Comparison of ENCODE assay signal across 1 cellular context in genomic region chr17:73474370-73474988, GRCh38.
TF ChIP-seq lines count a peak whose summit lies in the region.

No MANE protein-coding gene starts in this region.

TF ChIP-seq in K562, 482 proteins besides CTCF, POLR2A, EP300 and RAD21 (continued from another document and continues in another):
- TF ChIP-seq, protein P1, sequence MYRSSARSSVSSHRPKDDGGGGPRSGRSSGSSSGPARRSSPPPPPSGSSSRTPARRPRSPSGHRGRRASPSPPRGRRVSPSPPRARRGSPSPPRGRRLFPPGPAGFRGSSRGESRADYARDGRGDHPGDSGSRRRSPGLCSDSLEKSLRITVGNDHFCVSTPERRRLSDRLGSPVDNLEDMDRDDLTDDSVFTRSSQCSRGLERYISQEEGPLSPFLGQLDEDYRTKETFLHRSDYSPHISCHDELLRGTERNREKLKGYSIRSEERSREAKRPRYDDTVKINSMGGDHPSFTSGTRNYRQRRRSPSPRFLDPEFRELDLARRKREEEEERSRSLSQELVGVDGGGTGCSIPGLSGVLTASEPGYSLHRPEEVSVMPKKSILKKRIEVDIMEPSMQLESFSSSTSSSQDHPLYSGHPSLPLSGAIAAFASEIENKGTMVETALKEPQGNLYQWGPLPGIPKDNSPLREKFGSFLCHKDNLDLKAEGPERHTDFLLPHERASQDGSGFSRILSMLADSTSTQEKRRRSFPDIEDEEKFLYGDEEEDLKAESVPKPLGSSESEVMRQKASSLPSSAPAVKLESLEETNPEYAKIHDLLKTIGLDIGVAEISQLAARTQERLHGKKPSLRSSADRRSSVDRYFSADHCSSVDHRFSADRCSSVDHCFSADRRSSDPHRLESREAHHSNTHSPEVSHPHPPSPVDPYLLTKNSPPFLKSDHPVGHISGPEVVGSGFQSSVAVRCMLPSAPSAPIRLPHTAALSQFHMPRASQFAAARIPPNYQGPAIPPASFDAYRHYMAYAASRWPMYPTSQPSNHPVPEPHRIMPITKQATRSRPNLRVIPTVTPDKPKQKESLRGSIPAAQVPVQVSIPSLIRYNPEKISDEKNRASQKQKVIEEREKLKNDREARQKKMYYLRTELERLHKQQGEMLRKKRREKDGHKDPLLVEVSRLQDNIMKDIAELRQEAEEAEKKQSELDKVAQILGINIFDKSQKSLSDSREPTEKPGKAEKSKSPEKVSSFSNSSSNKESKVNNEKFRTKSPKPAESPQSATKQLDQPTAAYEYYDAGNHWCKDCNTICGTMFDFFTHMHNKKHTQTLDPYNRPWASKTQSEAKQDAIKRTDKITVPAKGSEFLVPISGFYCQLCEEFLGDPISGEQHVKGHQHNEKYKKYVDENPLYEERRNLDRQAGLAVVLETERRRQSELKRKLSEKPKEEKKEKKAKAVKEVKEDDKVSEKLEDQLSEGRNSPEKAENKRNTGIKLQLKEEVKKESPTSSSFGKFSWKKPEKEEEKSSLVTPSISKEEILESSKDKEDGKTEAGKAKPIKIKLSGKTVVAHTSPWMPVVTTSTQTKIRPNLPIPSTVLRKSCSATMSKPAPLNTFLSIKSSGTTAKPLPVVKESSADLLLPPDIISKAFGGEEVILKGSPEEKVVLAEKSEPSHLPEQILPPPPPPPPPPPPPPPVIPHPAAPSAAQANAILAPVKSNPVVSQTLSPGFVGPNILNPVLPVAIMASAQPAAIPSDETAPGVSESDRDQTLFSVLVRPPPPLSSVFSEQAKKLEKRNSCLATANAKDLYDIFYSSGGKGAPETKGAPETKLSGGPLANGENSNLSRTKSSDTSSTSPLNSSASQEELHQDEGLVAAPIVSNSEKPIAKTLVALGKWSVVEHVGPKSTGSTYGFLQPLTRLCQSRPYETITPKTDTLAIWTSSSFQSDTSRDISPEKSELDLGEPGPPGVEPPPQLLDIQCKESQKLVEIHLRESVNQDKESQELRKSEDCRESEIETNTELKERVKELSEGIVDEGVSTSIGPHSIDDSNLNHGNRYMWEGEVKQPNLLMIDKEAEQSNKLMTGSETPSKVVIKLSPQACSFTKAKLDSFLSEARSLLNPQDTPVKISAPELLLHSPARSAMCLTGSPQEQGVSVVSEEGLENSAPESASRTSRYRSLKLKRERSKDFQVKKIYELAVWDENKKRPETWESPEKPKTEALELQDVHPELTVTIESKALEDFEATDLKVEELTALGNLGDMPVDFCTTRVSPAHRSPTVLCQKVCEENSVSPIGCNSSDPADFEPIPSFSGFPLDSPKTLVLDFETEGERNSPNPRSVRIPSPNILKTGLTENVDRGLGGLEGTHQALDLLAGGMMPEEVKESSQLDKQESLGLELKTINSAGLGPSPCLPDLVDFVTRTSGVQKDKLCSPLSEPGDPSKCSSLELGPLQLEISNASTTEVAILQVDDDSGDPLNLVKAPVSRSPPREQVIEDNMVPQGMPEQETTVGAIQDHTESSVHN (IDR thresholded peaks at IDR 0.05; ENCODE audit: borderline replicate concordance in 1 of 2, low read depth in 1 of 2) = peak in 1 of 2 experiments; percentile 45; a peak in 1 of 4 replicates
- TF ChIP-seq MCM2 (IDR thresholded peaks at IDR 0.05; ENCODE audit: low read depth) = no peak
- TF ChIP-seq, protein P2, sequence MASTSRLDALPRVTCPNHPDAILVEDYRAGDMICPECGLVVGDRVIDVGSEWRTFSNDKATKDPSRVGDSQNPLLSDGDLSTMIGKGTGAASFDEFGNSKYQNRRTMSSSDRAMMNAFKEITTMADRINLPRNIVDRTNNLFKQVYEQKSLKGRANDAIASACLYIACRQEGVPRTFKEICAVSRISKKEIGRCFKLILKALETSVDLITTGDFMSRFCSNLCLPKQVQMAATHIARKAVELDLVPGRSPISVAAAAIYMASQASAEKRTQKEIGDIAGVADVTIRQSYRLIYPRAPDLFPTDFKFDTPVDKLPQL (IDR thresholded peaks at IDR 0.05; ENCODE audit: extremely low read depth, insufficient read length) = no peak
- TF ChIP-seq NCOR1 (IDR thresholded peaks at IDR 0.05) = peak; percentile 93
- peak; percentile 59 for TF ChIP-seq L3MBTL2 (IDR thresholded peaks at IDR 0.05)
- TF ChIP-seq PTRF (tag; IDR thresholded peaks at IDR 0.05) = no peak
- no peak for TF ChIP-seq TSC22D4 (tag; IDR thresholded peaks at IDR 0.05)
- no peak; a peak in 1 of 4 replicates for TF ChIP-seq FOXA3 (CRISPR knock-in tag; conservative IDR thresholded peaks at IDR 0.05 in 1 of 2, IDR thresholded peaks at IDR 0.05 in 1 of 2)
- TF ChIP-seq PATZ1 (CRISPR knock-in tag; IDR thresholded peaks at IDR 0.05; ENCODE audit: borderline replicate concordance) = no peak
- no peak for TF ChIP-seq TCF15 (CRISPR knock-in tag; IDR thresholded peaks at IDR 0.05)
- TF ChIP-seq ETV6 (IDR thresholded peaks at IDR 0.05; ENCODE audit: borderline replicate concordance in 1 of 2, low read depth in 2 of 2, low read length in 1 of 2) = 0 out of 4 replicates have a peak, but pooled peaks of 1 of the 2 experiments have one; percentile 41
- TF ChIP-seq ETV6 (CRISPR knock-in tag; IDR thresholded peaks at IDR 0.05; ENCODE audit: borderline replicate concordance) = no peak
- TF ChIP-seq FOSL1 (tag; conservative IDR thresholded peaks at IDR 0.05) = peak; percentile 98
- no peak for TF ChIP-seq SP1 (CRISPR knock-in tag; IDR thresholded peaks at IDR 0.05)
- peak; percentile 97 for TF ChIP-seq TAL1 (IDR thresholded peaks at IDR 0.05)
- TF ChIP-seq, protein P3, sequence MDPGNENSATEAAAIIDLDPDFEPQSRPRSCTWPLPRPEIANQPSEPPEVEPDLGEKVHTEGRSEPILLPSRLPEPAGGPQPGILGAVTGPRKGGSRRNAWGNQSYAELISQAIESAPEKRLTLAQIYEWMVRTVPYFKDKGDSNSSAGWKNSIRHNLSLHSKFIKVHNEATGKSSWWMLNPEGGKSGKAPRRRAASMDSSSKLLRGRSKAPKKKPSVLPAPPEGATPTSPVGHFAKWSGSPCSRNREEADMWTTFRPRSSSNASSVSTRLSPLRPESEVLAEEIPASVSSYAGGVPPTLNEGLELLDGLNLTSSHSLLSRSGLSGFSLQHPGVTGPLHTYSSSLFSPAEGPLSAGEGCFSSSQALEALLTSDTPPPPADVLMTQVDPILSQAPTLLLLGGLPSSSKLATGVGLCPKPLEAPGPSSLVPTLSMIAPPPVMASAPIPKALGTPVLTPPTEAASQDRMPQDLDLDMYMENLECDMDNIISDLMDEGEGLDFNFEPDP (CRISPR knock-in tag; IDR thresholded peaks at IDR 0.05) = no peak
- TF ChIP-seq ZNF431 (CRISPR knock-in tag; IDR thresholded peaks at IDR 0.05) = no peak
- 0 out of 2 replicates have a peak, but pooled peaks have one; percentile 34 for TF ChIP-seq ZFP1 (CRISPR knock-in tag; IDR thresholded peaks at IDR 0.05)
- no peak for TF ChIP-seq MCM3 (IDR thresholded peaks at IDR 0.05)
- TF ChIP-seq KAT7 (CRISPR knock-in tag; IDR thresholded peaks at IDR 0.05; ENCODE audit: borderline replicate concordance) = no peak
- no peak for TF ChIP-seq CBX1 (IDR thresholded peaks at IDR 0.05; ENCODE audit: low read depth)
- TF ChIP-seq SRSF9 (IDR thresholded peaks at IDR 0.05; ENCODE audit: borderline replicate concordance, low read depth, low read length) = no peak
- TF ChIP-seq HLTF (IDR thresholded peaks at IDR 0.05) = no peak
- TF ChIP-seq DPF2 (IDR thresholded peaks at IDR 0.05) = peak; percentile 99
- TF ChIP-seq SMAD3 (CRISPR knock-in tag; conservative IDR thresholded peaks at IDR 0.05) = 0 out of 2 replicates have a peak, but pooled peaks have one; percentile 18
- no peak for TF ChIP-seq ZNF3 (CRISPR knock-in tag; IDR thresholded peaks at IDR 0.05)
- no peak for TF ChIP-seq ZNF717 (CRISPR knock-in tag; IDR thresholded peaks at IDR 0.05)
- TF ChIP-seq, protein P4, sequence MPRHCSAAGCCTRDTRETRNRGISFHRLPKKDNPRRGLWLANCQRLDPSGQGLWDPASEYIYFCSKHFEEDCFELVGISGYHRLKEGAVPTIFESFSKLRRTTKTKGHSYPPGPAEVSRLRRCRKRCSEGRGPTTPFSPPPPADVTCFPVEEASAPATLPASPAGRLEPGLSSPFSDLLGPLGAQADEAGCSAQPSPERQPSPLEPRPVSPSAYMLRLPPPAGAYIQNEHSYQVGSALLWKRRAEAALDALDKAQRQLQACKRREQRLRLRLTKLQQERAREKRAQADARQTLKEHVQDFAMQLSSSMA (CRISPR knock-in tag; IDR thresholded peaks at IDR 0.05) = no peak
- no peak for TF ChIP-seq PHF8 (IDR thresholded peaks at IDR 0.05; ENCODE audit: borderline replicate concordance, low read length)
- peak; percentile 73 for TF ChIP-seq CREM (IDR thresholded peaks at IDR 0.05; ENCODE audit: low read depth)
- TF ChIP-seq BCL6 (CRISPR knock-in tag; IDR thresholded peaks at IDR 0.05) = no peak
- no peak for TF ChIP-seq SLC30A9 (CRISPR knock-in tag; IDR thresholded peaks at IDR 0.05)
- no peak for TF ChIP-seq TAF7 (tag; IDR thresholded peaks at IDR 0.05)
- TF ChIP-seq, protein P5, sequence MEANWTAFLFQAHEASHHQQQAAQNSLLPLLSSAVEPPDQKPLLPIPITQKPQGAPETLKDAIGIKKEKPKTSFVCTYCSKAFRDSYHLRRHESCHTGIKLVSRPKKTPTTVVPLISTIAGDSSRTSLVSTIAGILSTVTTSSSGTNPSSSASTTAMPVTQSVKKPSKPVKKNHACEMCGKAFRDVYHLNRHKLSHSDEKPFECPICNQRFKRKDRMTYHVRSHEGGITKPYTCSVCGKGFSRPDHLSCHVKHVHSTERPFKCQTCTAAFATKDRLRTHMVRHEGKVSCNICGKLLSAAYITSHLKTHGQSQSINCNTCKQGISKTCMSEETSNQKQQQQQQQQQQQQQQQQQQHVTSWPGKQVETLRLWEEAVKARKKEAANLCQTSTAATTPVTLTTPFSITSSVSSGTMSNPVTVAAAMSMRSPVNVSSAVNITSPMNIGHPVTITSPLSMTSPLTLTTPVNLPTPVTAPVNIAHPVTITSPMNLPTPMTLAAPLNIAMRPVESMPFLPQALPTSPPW (CRISPR knock-in tag; IDR thresholded peaks at IDR 0.05) = peak; percentile 86
- TF ChIP-seq ZNF76 (CRISPR knock-in tag; IDR thresholded peaks at IDR 0.05; ENCODE audit: borderline replicate concordance) = no peak
- TF ChIP-seq, protein P6, sequence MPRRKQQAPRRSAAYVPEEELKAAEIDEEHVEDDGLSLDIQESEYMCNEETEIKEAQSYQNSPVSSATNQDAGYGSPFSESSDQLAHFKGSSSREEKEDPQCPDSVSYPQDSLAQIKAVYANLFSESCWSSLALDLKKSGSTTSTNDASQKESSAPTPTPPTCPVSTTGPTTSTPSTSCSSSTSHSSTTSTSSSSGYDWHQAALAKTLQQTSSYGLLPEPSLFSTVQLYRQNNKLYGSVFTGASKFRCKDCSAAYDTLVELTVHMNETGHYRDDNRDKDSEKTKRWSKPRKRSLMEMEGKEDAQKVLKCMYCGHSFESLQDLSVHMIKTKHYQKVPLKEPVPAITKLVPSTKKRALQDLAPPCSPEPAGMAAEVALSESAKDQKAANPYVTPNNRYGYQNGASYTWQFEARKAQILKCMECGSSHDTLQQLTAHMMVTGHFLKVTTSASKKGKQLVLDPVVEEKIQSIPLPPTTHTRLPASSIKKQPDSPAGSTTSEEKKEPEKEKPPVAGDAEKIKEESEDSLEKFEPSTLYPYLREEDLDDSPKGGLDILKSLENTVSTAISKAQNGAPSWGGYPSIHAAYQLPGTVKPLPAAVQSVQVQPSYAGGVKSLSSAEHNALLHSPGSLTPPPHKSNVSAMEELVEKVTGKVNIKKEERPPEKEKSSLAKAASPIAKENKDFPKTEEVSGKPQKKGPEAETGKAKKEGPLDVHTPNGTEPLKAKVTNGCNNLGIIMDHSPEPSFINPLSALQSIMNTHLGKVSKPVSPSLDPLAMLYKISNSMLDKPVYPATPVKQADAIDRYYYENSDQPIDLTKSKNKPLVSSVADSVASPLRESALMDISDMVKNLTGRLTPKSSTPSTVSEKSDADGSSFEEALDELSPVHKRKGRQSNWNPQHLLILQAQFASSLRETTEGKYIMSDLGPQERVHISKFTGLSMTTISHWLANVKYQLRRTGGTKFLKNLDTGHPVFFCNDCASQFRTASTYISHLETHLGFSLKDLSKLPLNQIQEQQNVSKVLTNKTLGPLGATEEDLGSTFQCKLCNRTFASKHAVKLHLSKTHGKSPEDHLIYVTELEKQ (CRISPR knock-in tag; IDR thresholded peaks at IDR 0.05) = no peak
- TF ChIP-seq TBL1XR1 (IDR thresholded peaks at IDR 0.05; ENCODE audit: low read length in 2 of 2) = peak in 1 of 2 experiments; percentile 92; a peak in 2 of 4 replicates
- no peak for TF ChIP-seq SAFB (IDR thresholded peaks at IDR 0.05; ENCODE audit: borderline replicate concordance, low read depth, low read length)
- TF ChIP-seq, protein P7, sequence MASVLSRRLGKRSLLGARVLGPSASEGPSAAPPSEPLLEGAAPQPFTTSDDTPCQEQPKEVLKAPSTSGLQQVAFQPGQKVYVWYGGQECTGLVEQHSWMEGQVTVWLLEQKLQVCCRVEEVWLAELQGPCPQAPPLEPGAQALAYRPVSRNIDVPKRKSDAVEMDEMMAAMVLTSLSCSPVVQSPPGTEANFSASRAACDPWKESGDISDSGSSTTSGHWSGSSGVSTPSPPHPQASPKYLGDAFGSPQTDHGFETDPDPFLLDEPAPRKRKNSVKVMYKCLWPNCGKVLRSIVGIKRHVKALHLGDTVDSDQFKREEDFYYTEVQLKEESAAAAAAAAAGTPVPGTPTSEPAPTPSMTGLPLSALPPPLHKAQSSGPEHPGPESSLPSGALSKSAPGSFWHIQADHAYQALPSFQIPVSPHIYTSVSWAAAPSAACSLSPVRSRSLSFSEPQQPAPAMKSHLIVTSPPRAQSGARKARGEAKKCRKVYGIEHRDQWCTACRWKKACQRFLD (CRISPR knock-in tag; IDR thresholded peaks at IDR 0.05) = peak; percentile 47; the same call in 1 of the 2 replicates
- no peak for TF ChIP-seq ZNF511 (CRISPR knock-in tag; IDR thresholded peaks at IDR 0.05)
- no peak for TF ChIP-seq BMI1 (IDR thresholded peaks at IDR 0.05; ENCODE audit: low read length)
- no peak for TF ChIP-seq EGR1 (conservative IDR thresholded peaks at IDR 0.05)
- no peak for TF ChIP-seq SAFB2 (IDR thresholded peaks at IDR 0.05; ENCODE audit: borderline replicate concordance, low read depth, low read length, severe bottlenecking)
- TF ChIP-seq PYGO2 (tag; IDR thresholded peaks at IDR 0.05) = peak; percentile 50; the same call in 1 of the 2 replicates
- no peak for TF ChIP-seq PPARD (CRISPR knock-in tag; IDR thresholded peaks at IDR 0.05)
- TF ChIP-seq ZNF830 (CRISPR knock-in tag; IDR thresholded peaks at IDR 0.05) = no peak
